Comparison of ENCODE assay signal across 1 cellular context in the genomic region with DNA sequence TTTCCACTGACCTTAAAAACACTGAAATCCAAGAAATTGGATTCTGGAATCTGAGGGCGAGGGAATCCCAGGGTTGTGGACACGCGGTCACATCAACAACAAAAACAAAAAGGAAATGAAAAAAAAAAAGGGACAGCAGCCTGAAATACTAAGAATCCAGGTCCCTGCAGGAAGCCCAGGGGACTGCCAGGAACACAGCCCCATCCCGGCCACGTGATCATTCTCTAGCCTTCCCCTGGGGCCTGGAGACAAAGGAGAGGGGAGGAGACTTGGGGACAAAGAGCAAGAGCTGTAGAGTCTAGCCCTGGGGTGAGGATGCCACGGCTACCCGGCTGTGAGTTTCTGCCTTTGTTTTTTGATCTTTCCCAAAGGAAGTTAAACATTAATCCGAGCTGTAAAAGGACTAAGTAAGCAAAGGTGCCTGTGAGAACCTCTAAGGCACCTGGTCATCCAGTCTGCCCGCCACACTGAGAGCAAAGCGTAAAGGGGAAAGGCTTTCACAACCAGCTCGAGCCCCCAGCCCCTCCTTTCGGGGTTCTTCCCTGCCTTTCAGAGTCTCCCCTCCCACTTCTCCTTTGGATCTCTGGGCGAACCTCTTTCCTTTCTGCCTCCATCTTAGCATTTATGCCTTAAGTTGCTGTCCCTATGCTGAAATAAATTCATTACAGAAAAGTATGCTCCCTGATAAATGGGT.
TF ChIP-seq lines count a peak whose summit lies in the region.

No MANE protein-coding gene starts in this region.

TF ChIP-seq in H1, 55 proteins besides CTCF, POLR2A, EP300 and RAD21:
- TF ChIP-seq SP1 (IDR thresholded peaks at IDR 0.05; ENCODE audit: low read depth, low read length) (peak; percentile 46; the same call in 1 of the 2 replicates), BACH1 (IDR thresholded peaks at IDR 0.05; ENCODE audit: low read length) (no peak; the same call in 1 of the 2 replicates), KDM1A (IDR thresholded peaks at IDR 0.05; ENCODE audit: borderline replicate concordance, low read length) (no peak), ASH2L (IDR thresholded peaks at IDR 0.05; ENCODE audit: low read length) (peak; percentile 68), YY1 (IDR thresholded peaks at IDR 0.05; ENCODE audit: low read depth, low read length) (peak; percentile 79), GTF2F1 (IDR thresholded peaks at IDR 0.05; ENCODE audit: borderline replicate concordance, low read depth, low read length) (no peak; the same call in 1 of the 2 replicates), TAF7 (optimal IDR thresholded peaks at IDR 0.05; ENCODE audit: borderline replicate concordance, low read depth, low read length) (peak; percentile 25), SP2 (IDR thresholded peaks at IDR 0.05; ENCODE audit: low read length) (no peak), CBX5 (IDR thresholded peaks at IDR 0.05; ENCODE audit: low read depth, low read length) (no peak), PHF8 (conservative IDR thresholded peaks at IDR 0.05; ENCODE audit: low read depth, low read length) (peak; percentile 63), TBP (IDR thresholded peaks at IDR 0.05; ENCODE audit: low read depth, low read length) (peak; percentile 85), EGR1 (IDR thresholded peaks at IDR 0.05; ENCODE audit: borderline replicate concordance, low read depth, low read length) (no peak), CBX8 (IDR thresholded peaks at IDR 0.05; ENCODE audit: borderline replicate concordance, low read depth, low read length) (no peak), HDAC6 (IDR thresholded peaks at IDR 0.05; ENCODE audit: low read depth, low read length) (no peak), KDM5A (IDR thresholded peaks at IDR 0.05; ENCODE audit: low read length) (no peak), CHD1 (IDR thresholded peaks at IDR 0.05; ENCODE audit: low read depth, low read length) (peak; percentile 37; the same call in 1 of the 2 replicates), SP4 (IDR thresholded peaks at IDR 0.05; ENCODE audit: low read length) (no peak), SIN3A (conservative IDR thresholded peaks at IDR 0.05 in 1 of 2, IDR thresholded peaks at IDR 0.05 in 1 of 2; ENCODE audit: low read depth in 1 of 2, low read length in 2 of 2) (peak in 1 of 2 experiments; percentile 53; a peak in 1 of 4 replicates), CEBPB (IDR thresholded peaks at IDR 0.05; ENCODE audit: low read depth, low read length) (0 out of 2 replicates have a peak, but pooled peaks have one; percentile 13), NANOG (IDR thresholded peaks at IDR 0.05; ENCODE audit: insufficient read depth, low read depth, low read length, poor library complexity, severe bottlenecking) (no peak), POU5F1 (IDR thresholded peaks at IDR 0.05; ENCODE audit: low read depth, low read length) (no peak), HDAC2 (IDR thresholded peaks at IDR 0.05; ENCODE audit: borderline replicate concordance in 1 of 2, low read depth in 2 of 2, low read length in 2 of 2) (no peak), SUZ12 (IDR thresholded peaks at IDR 0.05; ENCODE audit: low read length) (no peak), POLR2AphosphoS5 (IDR thresholded peaks at IDR 0.05; ENCODE audit: low read depth, low read length) (peak; percentile 98), FOSL1 (IDR thresholded peaks at IDR 0.05; ENCODE audit: insufficient read depth, low read depth, low read length) (no peak), CTBP2 (IDR thresholded peaks at IDR 0.05; ENCODE audit: borderline replicate concordance, insufficient read depth, insufficient read length, low read length) (no peak), CREB1 (IDR thresholded peaks at IDR 0.05) (peak; percentile 7; the same call in 1 of the 2 replicates), BCL11A (IDR thresholded peaks at IDR 0.05; ENCODE audit: low read depth in 2 of 2, low read length in 2 of 2) (no peak), RXRA (IDR thresholded peaks at IDR 0.05; ENCODE audit: insufficient read depth, low read depth, low read length) (no peak), GABPA (IDR thresholded peaks at IDR 0.05; ENCODE audit: borderline replicate concordance, insufficient read depth, low read length) (no peak), CHD2 (IDR thresholded peaks at IDR 0.05; ENCODE audit: low read length) (no peak), JUN (IDR thresholded peaks at IDR 0.05; ENCODE audit: low read depth, low read length) (no peak), RNF2 (IDR thresholded peaks at IDR 0.05; ENCODE audit: borderline replicate concordance, low read depth, low read length, missing control alignments, poor library complexity, severe bottlenecking) (no peak), RBBP5 (IDR thresholded peaks at IDR 0.05; ENCODE audit: borderline replicate concordance, low read depth, low read length) (0 out of 2 replicates have a peak, but pooled peaks have one; percentile 76), TAF1 (IDR thresholded peaks at IDR 0.05; ENCODE audit: low read depth, low read length) (peak; percentile 89), ZNF274 (IDR thresholded peaks at IDR 0.05; ENCODE audit: borderline replicate concordance, extremely low read depth, low read length) (no peak)
- TF ChIP-seq, protein P1, sequence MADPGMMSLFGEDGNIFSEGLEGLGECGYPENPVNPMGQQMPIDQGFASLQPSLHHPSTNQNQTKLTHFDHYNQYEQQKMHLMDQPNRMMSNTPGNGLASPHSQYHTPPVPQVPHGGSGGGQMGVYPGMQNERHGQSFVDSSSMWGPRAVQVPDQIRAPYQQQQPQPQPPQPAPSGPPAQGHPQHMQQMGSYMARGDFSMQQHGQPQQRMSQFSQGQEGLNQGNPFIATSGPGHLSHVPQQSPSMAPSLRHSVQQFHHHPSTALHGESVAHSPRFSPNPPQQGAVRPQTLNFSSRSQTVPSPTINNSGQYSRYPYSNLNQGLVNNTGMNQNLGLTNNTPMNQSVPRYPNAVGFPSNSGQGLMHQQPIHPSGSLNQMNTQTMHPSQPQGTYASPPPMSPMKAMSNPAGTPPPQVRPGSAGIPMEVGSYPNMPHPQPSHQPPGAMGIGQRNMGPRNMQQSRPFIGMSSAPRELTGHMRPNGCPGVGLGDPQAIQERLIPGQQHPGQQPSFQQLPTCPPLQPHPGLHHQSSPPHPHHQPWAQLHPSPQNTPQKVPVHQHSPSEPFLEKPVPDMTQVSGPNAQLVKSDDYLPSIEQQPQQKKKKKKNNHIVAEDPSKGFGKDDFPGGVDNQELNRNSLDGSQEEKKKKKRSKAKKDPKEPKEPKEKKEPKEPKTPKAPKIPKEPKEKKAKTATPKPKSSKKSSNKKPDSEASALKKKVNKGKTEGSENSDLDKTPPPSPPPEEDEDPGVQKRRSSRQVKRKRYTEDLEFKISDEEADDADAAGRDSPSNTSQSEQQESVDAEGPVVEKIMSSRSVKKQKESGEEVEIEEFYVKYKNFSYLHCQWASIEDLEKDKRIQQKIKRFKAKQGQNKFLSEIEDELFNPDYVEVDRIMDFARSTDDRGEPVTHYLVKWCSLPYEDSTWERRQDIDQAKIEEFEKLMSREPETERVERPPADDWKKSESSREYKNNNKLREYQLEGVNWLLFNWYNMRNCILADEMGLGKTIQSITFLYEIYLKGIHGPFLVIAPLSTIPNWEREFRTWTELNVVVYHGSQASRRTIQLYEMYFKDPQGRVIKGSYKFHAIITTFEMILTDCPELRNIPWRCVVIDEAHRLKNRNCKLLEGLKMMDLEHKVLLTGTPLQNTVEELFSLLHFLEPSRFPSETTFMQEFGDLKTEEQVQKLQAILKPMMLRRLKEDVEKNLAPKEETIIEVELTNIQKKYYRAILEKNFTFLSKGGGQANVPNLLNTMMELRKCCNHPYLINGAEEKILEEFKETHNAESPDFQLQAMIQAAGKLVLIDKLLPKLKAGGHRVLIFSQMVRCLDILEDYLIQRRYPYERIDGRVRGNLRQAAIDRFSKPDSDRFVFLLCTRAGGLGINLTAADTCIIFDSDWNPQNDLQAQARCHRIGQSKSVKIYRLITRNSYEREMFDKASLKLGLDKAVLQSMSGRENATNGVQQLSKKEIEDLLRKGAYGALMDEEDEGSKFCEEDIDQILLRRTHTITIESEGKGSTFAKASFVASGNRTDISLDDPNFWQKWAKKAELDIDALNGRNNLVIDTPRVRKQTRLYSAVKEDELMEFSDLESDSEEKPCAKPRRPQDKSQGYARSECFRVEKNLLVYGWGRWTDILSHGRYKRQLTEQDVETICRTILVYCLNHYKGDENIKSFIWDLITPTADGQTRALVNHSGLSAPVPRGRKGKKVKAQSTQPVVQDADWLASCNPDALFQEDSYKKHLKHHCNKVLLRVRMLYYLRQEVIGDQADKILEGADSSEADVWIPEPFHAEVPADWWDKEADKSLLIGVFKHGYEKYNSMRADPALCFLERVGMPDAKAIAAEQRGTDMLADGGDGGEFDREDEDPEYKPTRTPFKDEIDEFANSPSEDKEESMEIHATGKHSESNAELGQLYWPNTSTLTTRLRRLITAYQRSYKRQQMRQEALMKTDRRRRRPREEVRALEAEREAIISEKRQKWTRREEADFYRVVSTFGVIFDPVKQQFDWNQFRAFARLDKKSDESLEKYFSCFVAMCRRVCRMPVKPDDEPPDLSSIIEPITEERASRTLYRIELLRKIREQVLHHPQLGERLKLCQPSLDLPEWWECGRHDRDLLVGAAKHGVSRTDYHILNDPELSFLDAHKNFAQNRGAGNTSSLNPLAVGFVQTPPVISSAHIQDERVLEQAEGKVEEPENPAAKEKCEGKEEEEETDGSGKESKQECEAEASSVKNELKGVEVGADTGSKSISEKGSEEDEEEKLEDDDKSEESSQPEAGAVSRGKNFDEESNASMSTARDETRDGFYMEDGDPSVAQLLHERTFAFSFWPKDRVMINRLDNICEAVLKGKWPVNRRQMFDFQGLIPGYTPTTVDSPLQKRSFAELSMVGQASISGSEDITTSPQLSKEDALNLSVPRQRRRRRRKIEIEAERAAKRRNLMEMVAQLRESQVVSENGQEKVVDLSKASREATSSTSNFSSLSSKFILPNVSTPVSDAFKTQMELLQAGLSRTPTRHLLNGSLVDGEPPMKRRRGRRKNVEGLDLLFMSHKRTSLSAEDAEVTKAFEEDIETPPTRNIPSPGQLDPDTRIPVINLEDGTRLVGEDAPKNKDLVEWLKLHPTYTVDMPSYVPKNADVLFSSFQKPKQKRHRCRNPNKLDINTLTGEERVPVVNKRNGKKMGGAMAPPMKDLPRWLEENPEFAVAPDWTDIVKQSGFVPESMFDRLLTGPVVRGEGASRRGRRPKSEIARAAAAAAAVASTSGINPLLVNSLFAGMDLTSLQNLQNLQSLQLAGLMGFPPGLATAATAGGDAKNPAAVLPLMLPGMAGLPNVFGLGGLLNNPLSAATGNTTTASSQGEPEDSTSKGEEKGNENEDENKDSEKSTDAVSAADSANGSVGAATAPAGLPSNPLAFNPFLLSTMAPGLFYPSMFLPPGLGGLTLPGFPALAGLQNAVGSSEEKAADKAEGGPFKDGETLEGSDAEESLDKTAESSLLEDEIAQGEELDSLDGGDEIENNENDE (IDR thresholded peaks at IDR 0.05; ENCODE audit: insufficient replicate concordance, low read length), result no peak
- TF ChIP-seq, protein P2, sequence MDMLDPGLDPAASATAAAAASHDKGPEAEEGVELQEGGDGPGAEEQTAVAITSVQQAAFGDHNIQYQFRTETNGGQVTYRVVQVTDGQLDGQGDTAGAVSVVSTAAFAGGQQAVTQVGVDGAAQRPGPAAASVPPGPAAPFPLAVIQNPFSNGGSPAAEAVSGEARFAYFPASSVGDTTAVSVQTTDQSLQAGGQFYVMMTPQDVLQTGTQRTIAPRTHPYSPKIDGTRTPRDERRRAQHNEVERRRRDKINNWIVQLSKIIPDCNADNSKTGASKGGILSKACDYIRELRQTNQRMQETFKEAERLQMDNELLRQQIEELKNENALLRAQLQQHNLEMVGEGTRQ (IDR thresholded peaks at IDR 0.05; ENCODE audit: low read length), result peak; percentile 94
- TF ChIP-seq, protein P3, sequence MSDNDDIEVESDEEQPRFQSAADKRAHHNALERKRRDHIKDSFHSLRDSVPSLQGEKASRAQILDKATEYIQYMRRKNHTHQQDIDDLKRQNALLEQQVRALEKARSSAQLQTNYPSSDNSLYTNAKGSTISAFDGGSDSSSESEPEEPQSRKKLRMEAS (IDR thresholded peaks at IDR 0.05), result peak; percentile 91
- TF ChIP-seq, protein P4, sequence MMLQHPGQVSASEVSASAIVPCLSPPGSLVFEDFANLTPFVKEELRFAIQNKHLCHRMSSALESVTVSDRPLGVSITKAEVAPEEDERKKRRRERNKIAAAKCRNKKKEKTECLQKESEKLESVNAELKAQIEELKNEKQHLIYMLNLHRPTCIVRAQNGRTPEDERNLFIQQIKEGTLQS (IDR thresholded peaks at IDR 0.05; ENCODE audit: insufficient read depth, low read depth, low read length), result peak; percentile 76
- TF ChIP-seq, protein P5, sequence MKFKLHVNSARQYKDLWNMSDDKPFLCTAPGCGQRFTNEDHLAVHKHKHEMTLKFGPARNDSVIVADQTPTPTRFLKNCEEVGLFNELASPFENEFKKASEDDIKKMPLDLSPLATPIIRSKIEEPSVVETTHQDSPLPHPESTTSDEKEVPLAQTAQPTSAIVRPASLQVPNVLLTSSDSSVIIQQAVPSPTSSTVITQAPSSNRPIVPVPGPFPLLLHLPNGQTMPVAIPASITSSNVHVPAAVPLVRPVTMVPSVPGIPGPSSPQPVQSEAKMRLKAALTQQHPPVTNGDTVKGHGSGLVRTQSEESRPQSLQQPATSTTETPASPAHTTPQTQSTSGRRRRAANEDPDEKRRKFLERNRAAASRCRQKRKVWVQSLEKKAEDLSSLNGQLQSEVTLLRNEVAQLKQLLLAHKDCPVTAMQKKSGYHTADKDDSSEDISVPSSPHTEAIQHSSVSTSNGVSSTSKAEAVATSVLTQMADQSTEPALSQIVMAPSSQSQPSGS (IDR thresholded peaks at IDR 0.05; ENCODE audit: low read length), result peak; percentile 44; the same call in 1 of the 2 replicates
